Comparison of ENCODE assay signal across 8 cellular contexts in the genomic region with DNA sequence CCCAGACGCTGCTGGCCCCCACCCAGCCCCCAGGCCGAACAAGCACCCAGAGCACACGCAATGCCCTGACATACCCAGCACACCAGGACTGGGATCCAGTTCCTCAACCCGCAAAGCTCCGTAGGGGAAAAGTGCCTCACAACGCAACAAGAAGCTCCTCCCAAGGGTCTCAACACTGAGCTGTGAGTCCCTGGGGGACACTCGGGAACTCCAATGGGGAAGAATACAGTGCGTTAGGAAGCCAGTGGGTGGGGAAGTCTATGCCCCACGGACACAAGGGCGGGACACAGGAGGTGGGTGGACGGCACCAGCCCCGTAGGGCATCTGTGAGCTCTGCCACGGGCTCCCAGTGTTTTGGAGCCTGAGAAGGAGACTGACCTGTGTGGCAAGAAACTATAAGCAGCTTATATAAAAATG. TPM values are rescaled to one million over a fixed set of nuclear protein-coding genes. Genes with fewer than 3 reads are reported as not detected.
A peak's percentile ranks its signal among the peaks of the same experiment; 100 is the strongest.
DNase-seq lines count a peak whose midpoint lies in the region; ATAC-seq and TF ChIP-seq lines count a peak whose summit lies in the region.

No MANE protein-coding gene starts in this region.

- 9 to 19% methylated on average over 5 to 12 of the region's 13 CpGs for WGBS in esophagus squamous epithelium, 2 donors

- H3K36me3 ChIP-seq in SJCRH30 = peaks cover 3% of the 10 kb centered on the region; the same call in 1 of the 2 replicates
- peaks cover 4 to 22% (median 6%) of the 10 kb centered on the region in 3 donors for H3K36me3 ChIP-seq in esophagus squamous epithelium

- peak overlapping the region; percentile 96 to 98 for H3K27ac Mint-ChIP-seq in stimulated activated naive CD8-positive, alpha-beta T cell treated with anti-CD3 and anti-CD28 coated beads, Interleukin-15, amount 100 ng/mL, for 72 hours

- H3K4me3 Mint-ChIP-seq in stimulated activated naive CD8-positive, alpha-beta T cell treated with anti-CD3 and anti-CD28 coated beads, Interleukin-15, amount 100 ng/mL, for 72 hours = peak overlapping the region; percentile 88 to 97

- intact Hi-C loops in esophagus squamous epithelium (cut with DNase I) = no loop called here

- H3K27me3 Mint-ChIP-seq in stimulated activated naive CD8-positive, alpha-beta T cell treated with anti-CD3 and anti-CD28 coated beads, Interleukin-15, amount 100 ng/mL, for 72 hours = no peaks in the 10 kb centered on the region

- H3K27ac ChIP-seq in SJCRH30 (no peak overlapping the region; the same call in 1 of the 2 replicates), esophagus squamous epithelium (peak overlapping the region; percentile 97 to 100 (median 100))

- DNase-seq in NCI-H82 (lab: John Stamatoyannopoulos, UW) = peak; percentile 62
- DNase-seq in NCI-H82 treated with DMSO at 0.1 percent for 48 hours (lab: John Stamatoyannopoulos, UW; ENCODE audit: unreplicated experiment) = no peak
- peak; percentile 44 to 63 for DNase-seq in SJCRH30
- DNase-seq in esophagus squamous epithelium (lab: John Stamatoyannopoulos, UW) = no peak
- no peak for DNase-seq in stimulated activated naive CD8-positive, alpha-beta T cell treated with anti-CD3 and anti-CD28 coated beads, Interleukin-15, amount 100 ng/mL, for 72 hours
- DNase-seq in anterior cingulate cortex (lab: John Stamatoyannopoulos, UW) = no peak
- no peak for DNase-seq in NCI-H446 treated with DMSO at 0.1 percent for 48 hours (lab: John Stamatoyannopoulos, UW)

- no peaks in the 10 kb centered on the region for H3K9me3 Mint-ChIP-seq in stimulated activated naive CD8-positive, alpha-beta T cell treated with anti-CD3 and anti-CD28 coated beads, Interleukin-15, amount 100 ng/mL, for 72 hours

- no peak for TF ChIP-seq POLR2A in esophagus squamous epithelium (IDR thresholded peaks at IDR 0.05)

- ATAC-seq in stimulated activated naive CD8-positive, alpha-beta T cell treated with anti-CD3 and anti-CD28 coated beads, Interleukin-15, amount 100 ng/mL, for 72 hours = no peak
- no peak for ATAC-seq in GM18858 (IDR thresholded peaks at IDR 0.05; ENCODE audit: unreplicated experiment)

- no peak for TF ChIP-seq CTCF in esophagus squamous epithelium (IDR thresholded peaks at IDR 0.05)

- H3K4me1 ChIP-seq in SJCRH30 (peaks cover 25% of the 10 kb centered on the region), esophagus squamous epithelium (peaks cover 34 to 63% (median 35%) of the 10 kb centered on the region in 3 donors)

- H3K4me3 ChIP-seq in SJCRH30 (peak overlapping the region; percentile 1; the same call in 1 of the 2 replicates), esophagus squamous epithelium (peak overlapping the region; percentile 4 to 87 (median 74))

- H3K4me1 Mint-ChIP-seq in stimulated activated naive CD8-positive, alpha-beta T cell treated with anti-CD3 and anti-CD28 coated beads, Interleukin-15, amount 100 ng/mL, for 72 hours = peaks cover 69% of the 10 kb centered on the region

- H3K27me3 ChIP-seq in SJCRH30 = no peaks in the 10 kb centered on the region
- H3K27me3 ChIP-seq in esophagus squamous epithelium = no peaks in the 10 kb centered on the region

- H3K9me3 ChIP-seq in SJCRH30 (replicated peaks) (no peaks in the 10 kb centered on the region), esophagus squamous epithelium (no peaks in the 10 kb centered on the region)

RNA-seq across cellular contexts. Expression of a gene that starts 1.6 kb away (rescaled TPM):
- total RNA-seq in SJCRH30 (2014; rRNA removed; shearing (Covaris generic)) = 26.6 and 33.6 TPM in 2 replicates
- 10 to 100 TPM; 18.3 to 45.0 (median 25.4) TPM for total RNA-seq in esophagus squamous epithelium

RNA-seq across cellular contexts. Expression of a gene that starts 2.2 kb away (rescaled TPM):
- total RNA-seq in SJCRH30 (2014; rRNA removed; shearing (Covaris generic)) = 10.7 and 17.7 TPM in 2 replicates
- total RNA-seq in esophagus squamous epithelium = 10 to 100 TPM; 16.1 to 55.3 (median 18.1) TPM

RNA-seq across cellular contexts. Expression of a gene that starts 12.6 kb away (rescaled TPM):
- total RNA-seq in SJCRH30 (2014; rRNA removed; shearing (Covaris generic)) = 12.7 and 18.5 TPM in 2 replicates
- 100 to 1,000 TPM; 163 to 367 (median 238) TPM for total RNA-seq in esophagus squamous epithelium

RNA-seq across cellular contexts. Expression of a gene that starts 53.8 kb away (rescaled TPM):
- 107 and 108 TPM in 2 replicates for total RNA-seq in SJCRH30 (2014; rRNA removed; shearing (Covaris generic))
- 100 to 1,000 TPM; 311 to 629 (median 504) TPM for total RNA-seq in esophagus squamous epithelium

RNA-seq across cellular contexts. Expression of a gene that starts 56.4 kb away (rescaled TPM):
- not detected in 2 replicates for total RNA-seq in SJCRH30 (2014; rRNA removed; shearing (Covaris generic))
- total RNA-seq in esophagus squamous epithelium = under 1 TPM in 1 of 4 donors, not detected in 3; 0.76 TPM

Comparison
In these comparisons a context has a peak if more than half of its experiments do, and no peak if none do; other contexts are left out.
1. DNase-seq: peak in NCI-H82 (single experiment) and SJCRH30 (2 of 2); none in NCI-H82 treated with DMSO at 0.1 percent for 48 hours (single experiment), esophagus squamous epithelium (single experiment), stimulated activated naive CD8-positive, alpha-beta T cell treated with anti-CD3 and anti-CD28 coated beads, Interleukin-15, amount 100 ng/mL, for 72 hours (0 of 2), anterior cingulate cortex (0 of 58) and NCI-H446 treated with DMSO at 0.1 percent for 48 hours (single experiment).